In the genomic region with DNA sequence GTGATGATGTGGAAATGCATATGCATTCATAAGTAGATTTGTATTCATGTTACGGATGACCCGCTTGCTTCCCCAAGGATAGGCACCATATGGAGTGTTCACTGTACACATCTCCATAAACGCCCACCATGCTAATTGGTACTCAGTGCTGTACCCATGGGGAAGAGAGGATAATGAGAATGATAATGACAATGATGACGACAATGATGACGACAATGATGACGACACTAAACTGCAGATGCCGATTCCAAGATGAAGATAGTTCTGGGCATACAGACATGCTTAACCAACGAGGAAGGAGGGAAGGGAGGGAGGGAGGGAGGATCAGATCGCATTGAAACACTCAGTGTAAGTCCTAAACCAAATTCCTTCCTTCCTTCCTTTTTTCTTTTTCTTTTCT, we compare ENCODE assay signal across 28 cellular contexts.
"Had no signal": no experiment of that assay in that cellular context is flagged by ENCODE, and none has a peak within 500 bp of the region (broad histone marks: within the 10 kb centered on the region; RNA-seq: fewer than 3 reads in every experiment).

No MANE protein-coding gene starts in this region.

- H3K36me3 ChIP-seq: WERI-Rb-1 had no signal

- FAIRE-seq: colon, endometrium, frontal cortex had no signal

- H3K27ac ChIP-seq: body of pancreas, WERI-Rb-1 had no signal

- H3K9me3 ChIP-seq: body of pancreas had no signal

- H3K27me3 ChIP-seq: body of pancreas had no signal

- DNase-seq: activated B cell treated with CpG ODN at 0.5 μM for 24 hours; activated CD4-positive, alpha-beta T cell treated with anti-CD3 and anti-CD28 coated beads for 48 hours; activated CD4-positive, alpha-beta T cell treated with anti-CD3 and anti-CD28 coated beads, Interleukin-2, amount 50 U/mL, for 1 hour; activated CD4-positive, alpha-beta T cell treated with anti-CD3 and anti-CD28 coated beads, Interleukin-2, amount 50 U/mL, for 48 hours; activated CD8-positive, alpha-beta memory T cell treated with anti-CD3 and anti-CD28 coated beads for 24 hours; activated CD8-positive, alpha-beta T cell treated with anti-CD3 and anti-CD28 coated beads for 36 hours; activated effector memory CD4-positive, alpha-beta T cell treated with Interleukin-2 at 50 U/mL for 16 hours; activated gamma-delta T cell treated with Interleukin-2 at 50 U/mL for 16 hours; activated naive CD4-positive, alpha-beta T cell treated with anti-CD3 and anti-CD28 coated beads, Interleukin-2, amount 50 U/mL, for 16 hours; activated naive CD4-positive, alpha-beta T cell treated with Interleukin-2 at 50 U/mL for 16 hours; activated T-cell treated with anti-CD3 and anti-CD28 coated beads, Interleukin-2, amount 50 U/mL, for 4 hours; amniotic stem cell; anterior cingulate cortex; body of pancreas; caudate nucleus; effector CD8-positive, alpha-beta T cell; foreskin fibroblast; hippocampal formation; T1000; WERI-Rb-1 had no signal

- H3K36me3 Mint-ChIP-seq: activated naive CD8-positive, alpha-beta T cell had no signal

- H3K4me3 Mint-ChIP-seq: activated B cell treated with CpG ODN at 0.5 μM for 24 hours; activated CD8-positive, alpha-beta T cell treated with anti-CD3 and anti-CD28 coated beads for 36 hours; activated naive CD8-positive, alpha-beta T cell; activated T-cell treated with anti-CD3 and anti-CD28 coated beads, Interleukin-2, amount 50 U/mL, for 4 hours; activated T-helper 17 cell treated with anti-CD3 and anti-CD28 coated beads, Interleukin-2, amount 50 U/mL, for 72 hours; T-helper 2 cell treated with Interferon-gamma antibody and Interleukin-4, amounts not matched to agents 5 μg/mL and 100 μg/mL, for 36 hours had no signal

- H3K4me3 ChIP-seq: body of pancreas had no signal

- H3K9me3 Mint-ChIP-seq: activated B cell treated with CpG ODN at 0.5 μM for 24 hours; activated CD8-positive, alpha-beta T cell treated with anti-CD3 and anti-CD28 coated beads for 36 hours; activated T-cell treated with anti-CD3 and anti-CD28 coated beads, Interleukin-2, amount 50 U/mL, for 4 hours; activated T-helper 17 cell treated with anti-CD3 and anti-CD28 coated beads, Interleukin-2, amount 50 U/mL, for 72 hours; T-helper 2 cell treated with Interferon-gamma antibody and Interleukin-4, amounts not matched to agents 5 μg/mL and 100 μg/mL, for 36 hours had no signal

- ATAC-seq: activated CD4-positive, CD25-positive, alpha-beta regulatory T cell treated with anti-CD3 and anti-CD28 coated beads, Interleukin-2, amount 50 U/mL, for 24 hours; activated CD8-positive, alpha-beta T cell treated with anti-CD3 and anti-CD28 coated beads for 36 hours; activated T-cell treated with anti-CD3 and anti-CD28 coated beads, Interleukin-2, amount 50 U/mL, for 4 hours; activated T-helper 17 cell treated with anti-CD3 and anti-CD28 coated beads, Interleukin-2, amount 50 U/mL, for 72 hours; body of pancreas; esophagus mucosa had no signal

- H3K27ac Mint-ChIP-seq: activated B cell treated with CpG ODN at 0.5 μM for 24 hours; activated CD8-positive, alpha-beta T cell treated with anti-CD3 and anti-CD28 coated beads for 36 hours; activated naive CD8-positive, alpha-beta T cell; activated T-helper 17 cell treated with anti-CD3 and anti-CD28 coated beads, Interleukin-2, amount 50 U/mL, for 72 hours; T-helper 2 cell treated with Interferon-gamma antibody and Interleukin-4, amounts not matched to agents 5 μg/mL and 100 μg/mL, for 36 hours had no signal
